Comparison of ENCODE assay signal across 11 cellular contexts in genomic region chr11:20113147-20113435, GRCh38. TPM values are rescaled to one million over a fixed set of nuclear protein-coding genes. Genes with fewer than 3 reads are reported as not detected.
DNase-seq lines count a peak whose midpoint lies in the region; ATAC-seq and TF ChIP-seq lines count a peak whose summit lies in the region.
"Had no signal": no experiment of that assay in that cellular context is flagged by ENCODE, and none has a peak within 500 bp of the region (broad histone marks: within the 10 kb centered on the region; RNA-seq: fewer than 3 reads in every experiment).

No MANE protein-coding gene starts in this region.

- H3K4me2 ChIP-seq in HCT116 (ENCODE audit: low read length) (peak overlapping the region; percentile 73), Karpas-422 (ENCODE audit: low read depth, low read length, poor library complexity, severe bottlenecking) (no peak overlapping the region)

- POLR2A ChIA-PET in HCT116 (lab: Charles Lee), result no interaction called here

- TF ChIP-seq POLR2A in HCT116 (IDR thresholded peaks at IDR 0.05; ENCODE audit: borderline replicate concordance, extremely low read depth, insufficient read depth, insufficient read length), result no peak

- H3K27me3 ChIP-seq in HCT116 (ENCODE audit: insufficient read depth, low read length) (no peaks in the 10 kb centered on the region), foreskin keratinocyte (no peaks in the 10 kb centered on the region), Karpas-422 (ENCODE audit: low read length) (no peaks in the 10 kb centered on the region)

- BruUV-seq in HCT116 (replicated peaks; lab: Mats Ljungman, UMichigan), result no TSS peak

- H2AFZ ChIP-seq in HCT116 (ENCODE audit: low read depth, low read length, poor library complexity, severe bottlenecking), result peak overlapping the region; percentile 11
- no peak overlapping the region for H2AFZ ChIP-seq in Karpas-422 (ENCODE audit: low read length)

- H3K27ac ChIP-seq in HCT116 (ENCODE audit: low read depth, low read length) (peak overlapping the region; percentile 39), foreskin keratinocyte (peak overlapping the region; percentile 93), skin epidermis (peak overlapping the region in 15 of 21 experiments; percentile 16 to 87 (median 75)), Karpas-422 (ENCODE audit: low read length) (no peak overlapping the region)

- RAD21 ChIA-PET in HCT116 (lab: Charles Lee; ENCODE audit: low non-redundant PET in 1 of 2, low total read pairs in 2 of 2, uncharacterized antibody in 2 of 2, unreplicated experiment in 2 of 2), result interaction anchor here in 1 of 2 experiments (1.4 kb wide), 1 partner anchor 161 kb away, joined by 4 read pairs; no protein-coding TSS in a partner anchor

- H3K4me1 ChIP-seq in HCT116 (ENCODE audit: control insufficient read depth in 1 of 2, insufficient read depth in 2 of 2, low read length in 2 of 2) (peaks cover 14 to 27% of the 10 kb centered on the region in 2 experiments), foreskin keratinocyte (peaks cover 25% of the 10 kb centered on the region), Karpas-422 (ENCODE audit: low read length) (no peaks in the 10 kb centered on the region)

- intact Hi-C loops in HCT116 (cut with micrococcal nuclease), result loop anchor here (5.0 to 10.0 kb wide), 2 partner anchors 176 to 1038 kb away; no protein-coding TSS in a partner anchor

- CTCF ChIA-PET in HCT116 (lab: Charles Lee), result interaction anchor here (0.7 to 1.8 kb wide), 7 partner anchors 12 to 1042 kb away, joined by 3 to 17 read pairs (median 4); no protein-coding TSS in a partner anchor

- no peaks in the 10 kb centered on the region for H3K9me3 ChIP-seq in HCT116 (ENCODE audit: control insufficient read depth in 1 of 2, insufficient read depth in 1 of 2, low read depth in 1 of 2, low read length in 2 of 2)
- no peaks in the 10 kb centered on the region for H3K9me3 ChIP-seq in Karpas-422 (ENCODE audit: low read length)

- no peak for TF ChIP-seq RAD21 in HCT116 (IDR thresholded peaks at IDR 0.05; ENCODE audit: low read depth)

- H3K79me2 ChIP-seq in HCT116 (ENCODE audit: insufficient read depth, low read length) (no peaks in the 10 kb centered on the region), Karpas-422 (ENCODE audit: low read length) (no peaks in the 10 kb centered on the region)

- no peaks in the 10 kb centered on the region for H3K36me3 ChIP-seq in HCT116 (ENCODE audit: control insufficient read depth in 1 of 2, insufficient read depth in 2 of 2, low read length in 2 of 2)
- no peaks in the 10 kb centered on the region for H3K36me3 ChIP-seq in Karpas-422 (ENCODE audit: insufficient read depth, low read length)

- no peak overlapping the region; a peak in 1 of 4 replicates for H3K4me3 ChIP-seq in HCT116 (replicated peaks in 1 of 2; ENCODE audit: low read depth in 1 of 2, low read length in 2 of 2)
- H3K4me3 ChIP-seq in astrocyte of the cerebellum (ENCODE audit: low read depth, low read length), result no peak overlapping the region
- H3K4me3 ChIP-seq in skin epidermis, result no peak overlapping the region
- H3K4me3 ChIP-seq in Karpas-422 (ENCODE audit: low read length), result no peak overlapping the region

- in situ Hi-C loops in astrocyte of the cerebellum (cut with HindIII; ENCODE audit: low sequenced_read_pairs), result no loop called here

- no peaks in the 10 kb centered on the region for H4K20me1 ChIP-seq in HCT116 (ENCODE audit: insufficient read depth)
- H4K20me1 ChIP-seq in Karpas-422 (ENCODE audit: insufficient read depth, low read depth, low read length), result no peaks in the 10 kb centered on the region; the same call in 1 of the 2 replicates

- H3K9me2 ChIP-seq in HCT116 (ENCODE audit: insufficient read depth) (no peaks in the 10 kb centered on the region), Karpas-422 (replicated peaks; ENCODE audit: insufficient read depth, low read length) (no peaks in the 10 kb centered on the region)

- H3K9ac ChIP-seq in HCT116 (ENCODE audit: low read length) (peak overlapping the region; percentile 46; the same call in 1 of the 2 replicates), Karpas-422 (ENCODE audit: low read length) (no peak overlapping the region)

- ATAC-seq in HCT116, result no peak
- no peak for ATAC-seq in foreskin keratinocyte

- TF ChIP-seq CTCF in HCT116 (IDR thresholded peaks at IDR 0.05 in 2 of 3, conservative IDR thresholded peaks at IDR 0.05 in 1 of 3; ENCODE audit: borderline replicate concordance in 1 of 3, insufficient read depth in 1 of 3, low read depth in 2 of 3, low read length in 2 of 3) (no peak), astrocyte of the cerebellum (IDR thresholded peaks at IDR 0.05; ENCODE audit: low read depth, low read length, missing control alignments) (no peak), foreskin keratinocyte (conservative IDR thresholded peaks at IDR 0.05) (no peak)

- DNase-seq in HCT116 (ENCODE audit: low read depth, low spot score), result no peak
- peak; percentile 45 for DNase-seq in astrocyte of the cerebellum (ENCODE audit: low read depth)
- peak in 1 of 2 donors; percentile 50 for DNase-seq in foreskin keratinocyte
- DNase-seq in Karpas-422, result no peak
- no peak for DNase-seq in GF-D8 (lab: John Stamatoyannopoulos, UW)
- no peak for DNase-seq in NCI-H748 (lab: John Stamatoyannopoulos, UW; ENCODE audit: unreplicated experiment)
- no peak for DNase-seq in SHP77 (lab: John Stamatoyannopoulos, UW)
- DNase-seq: activated gamma-delta T cell treated with Interleukin-2 at 50 U/mL for 16 hours; stimulated activated CD4-positive, alpha-beta T cell treated with anti-CD3 and anti-CD28 coated beads, Interleukin-4, amount 100 ng/mL, for 4 hours had no signal

TF ChIP-seq in HCT116, 20 proteins besides CTCF, POLR2A, EP300 and RAD21:
- no peak for TF ChIP-seq EGR1 (IDR thresholded peaks at IDR 0.05; ENCODE audit: low read depth)
- no peak for TF ChIP-seq POLR2AphosphoS5 (IDR thresholded peaks at IDR 0.05; ENCODE audit: low read depth, low read length)
- no peak for TF ChIP-seq ATF3 (IDR thresholded peaks at IDR 0.05)
- TF ChIP-seq ZFX (IDR thresholded peaks at IDR 0.05), result no peak
- TF ChIP-seq SRF (IDR thresholded peaks at IDR 0.05; ENCODE audit: low read depth), result no peak
- no peak for TF ChIP-seq CEBPB (IDR thresholded peaks at IDR 0.05; ENCODE audit: low read depth)

RNA-seq across cellular contexts. Expression of gene DBX1, which starts 47.2 kb away (rescaled TPM):
- total RNA-seq in HCT116 (2021; ENCODE audit: unreplicated experiment), result not detected
- not detected in 2 replicates for polyA plus RNA-seq in HCT116 (2012)
- total RNA-seq in foreskin keratinocyte, result not detected in 2 replicates
- polyA plus RNA-seq in foreskin keratinocyte, result not detected in 2 replicates
- total RNA-seq in Karpas-422 (2014; rRNA removed; shearing (Covaris generic); ENCODE audit: low replicate concordance), result not detected in 2 replicates
- total RNA-seq: mesenteric fat pad had no signal
